In genomic region chr12:93571360-93571853, GRCh38 we compare ENCODE assay signal across 1 cellular context.
TF ChIP-seq lines count a peak whose summit lies in the region.

No MANE protein-coding gene starts in this region.

TF ChIP-seq in HEK293, 187 proteins besides CTCF, POLR2A, EP300 and RAD21 (continued from another document and continues in another):
- TF ChIP-seq, protein P1, sequence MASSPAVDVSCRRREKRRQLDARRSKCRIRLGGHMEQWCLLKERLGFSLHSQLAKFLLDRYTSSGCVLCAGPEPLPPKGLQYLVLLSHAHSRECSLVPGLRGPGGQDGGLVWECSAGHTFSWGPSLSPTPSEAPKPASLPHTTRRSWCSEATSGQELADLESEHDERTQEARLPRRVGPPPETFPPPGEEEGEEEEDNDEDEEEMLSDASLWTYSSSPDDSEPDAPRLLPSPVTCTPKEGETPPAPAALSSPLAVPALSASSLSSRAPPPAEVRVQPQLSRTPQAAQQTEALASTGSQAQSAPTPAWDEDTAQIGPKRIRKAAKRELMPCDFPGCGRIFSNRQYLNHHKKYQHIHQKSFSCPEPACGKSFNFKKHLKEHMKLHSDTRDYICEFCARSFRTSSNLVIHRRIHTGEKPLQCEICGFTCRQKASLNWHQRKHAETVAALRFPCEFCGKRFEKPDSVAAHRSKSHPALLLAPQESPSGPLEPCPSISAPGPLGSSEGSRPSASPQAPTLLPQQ (tag by site-specific recombination; IDR thresholded peaks at IDR 0.05), result no peak; the same call in 1 of the 2 replicates
- TF ChIP-seq, protein P2, sequence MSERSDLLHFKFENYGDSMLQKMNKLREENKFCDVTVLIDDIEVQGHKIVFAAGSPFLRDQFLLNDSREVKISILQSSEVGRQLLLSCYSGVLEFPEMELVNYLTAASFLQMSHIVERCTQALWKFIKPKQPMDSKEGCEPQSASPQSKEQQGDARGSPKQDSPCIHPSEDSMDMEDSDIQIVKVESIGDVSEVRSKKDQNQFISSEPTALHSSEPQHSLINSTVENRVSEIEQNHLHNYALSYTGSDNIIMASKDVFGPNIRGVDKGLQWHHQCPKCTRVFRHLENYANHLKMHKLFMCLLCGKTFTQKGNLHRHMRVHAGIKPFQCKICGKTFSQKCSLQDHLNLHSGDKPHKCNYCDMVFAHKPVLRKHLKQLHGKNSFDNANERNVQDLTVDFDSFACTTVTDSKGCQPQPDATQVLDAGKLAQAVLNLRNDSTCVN (tag by site-specific recombination; optimal IDR thresholded peaks at IDR 0.05), result no peak
- no peak for TF ChIP-seq ZNF404 (tag by site-specific recombination; IDR thresholded peaks at IDR 0.05)
- peak; percentile 73 for TF ChIP-seq PRDM10 (tag by site-specific recombination; IDR thresholded peaks at IDR 0.05)
- no peak for TF ChIP-seq HOXA7 (CRISPR knock-in tag; IDR thresholded peaks at IDR 0.05; ENCODE audit: borderline replicate concordance)
- no peak for TF ChIP-seq ZNF292 (tag by site-specific recombination; IDR thresholded peaks at IDR 0.05; ENCODE audit: borderline replicate concordance, low read depth)
- no peak for TF ChIP-seq ZNF132 (tag by site-specific recombination; IDR thresholded peaks at IDR 0.05; ENCODE audit: borderline replicate concordance)
- TF ChIP-seq ZFP69B (tag by site-specific recombination; IDR thresholded peaks at IDR 0.05), result no peak
- TF ChIP-seq ZNF830 (tag by site-specific recombination; IDR thresholded peaks at IDR 0.05; ENCODE audit: low read depth), result no peak
- TF ChIP-seq ZNF248 (tag by site-specific recombination; IDR thresholded peaks at IDR 0.05), result no peak
- TF ChIP-seq ZNF302 (tag by site-specific recombination; IDR thresholded peaks at IDR 0.05; ENCODE audit: low read depth), result no peak
- TF ChIP-seq SETDB1 (IDR thresholded peaks at IDR 0.05; ENCODE audit: insufficient read length, low read length), result no peak
- TF ChIP-seq ZNF623 (tag by site-specific recombination; IDR thresholded peaks at IDR 0.05), result no peak
- TF ChIP-seq TCF7L2 (IDR thresholded peaks at IDR 0.05; ENCODE audit: borderline replicate concordance, low read depth, low read length), result no peak
- TF ChIP-seq ZNF621 (tag by site-specific recombination; IDR thresholded peaks at IDR 0.05), result no peak
- TF ChIP-seq ZNF114 (tag by site-specific recombination; IDR thresholded peaks at IDR 0.05), result no peak
- TF ChIP-seq ZNF571 (tag by site-specific recombination; IDR thresholded peaks at IDR 0.05), result no peak
- no peak for TF ChIP-seq ZNF585B (tag by site-specific recombination; IDR thresholded peaks at IDR 0.05)
- TF ChIP-seq ZSCAN5A (tag by site-specific recombination; IDR thresholded peaks at IDR 0.05), result no peak
- TF ChIP-seq MZF1 (tag by site-specific recombination; IDR thresholded peaks at IDR 0.05; ENCODE audit: borderline replicate concordance), result no peak
- TF ChIP-seq ZBTB8A (tag by site-specific recombination; IDR thresholded peaks at IDR 0.05), result no peak
- no peak for TF ChIP-seq ZNF529 (tag by site-specific recombination; IDR thresholded peaks at IDR 0.05; ENCODE audit: insufficient replicate concordance)
- TF ChIP-seq ZNF239 (tag by site-specific recombination; IDR thresholded peaks at IDR 0.05), result no peak
- TF ChIP-seq ZNF561 (tag by site-specific recombination; IDR thresholded peaks at IDR 0.05; ENCODE audit: borderline replicate concordance), result no peak
- peak; percentile 82 for TF ChIP-seq KLF16 (tag by site-specific recombination; IDR thresholded peaks at IDR 0.05)
- TF ChIP-seq KLF9 (tag by site-specific recombination; IDR thresholded peaks at IDR 0.05; ENCODE audit: low read depth), result peak; percentile 58; the same call in 1 of the 2 replicates
- TF ChIP-seq ZNF324 (tag by site-specific recombination; IDR thresholded peaks at IDR 0.05), result no peak; the same call in 1 of the 2 replicates
- TF ChIP-seq ZSCAN23 (tag by site-specific recombination; IDR thresholded peaks at IDR 0.05), result peak; percentile 37; the same call in 1 of the 2 replicates
- TF ChIP-seq ZNF155 (tag by site-specific recombination; IDR thresholded peaks at IDR 0.05), result no peak
- TF ChIP-seq KLF17 (tag by site-specific recombination; IDR thresholded peaks at IDR 0.05), result peak; percentile 20; the same call in 1 of the 2 replicates
- no peak for TF ChIP-seq HOXC10 (CRISPR knock-in tag; IDR thresholded peaks at IDR 0.05)
- TF ChIP-seq ZNF423 (tag by site-specific recombination; IDR thresholded peaks at IDR 0.05), result peak; percentile 74
- no peak for TF ChIP-seq ZNF175 (tag by site-specific recombination; IDR thresholded peaks at IDR 0.05)
- TF ChIP-seq, protein P3, sequence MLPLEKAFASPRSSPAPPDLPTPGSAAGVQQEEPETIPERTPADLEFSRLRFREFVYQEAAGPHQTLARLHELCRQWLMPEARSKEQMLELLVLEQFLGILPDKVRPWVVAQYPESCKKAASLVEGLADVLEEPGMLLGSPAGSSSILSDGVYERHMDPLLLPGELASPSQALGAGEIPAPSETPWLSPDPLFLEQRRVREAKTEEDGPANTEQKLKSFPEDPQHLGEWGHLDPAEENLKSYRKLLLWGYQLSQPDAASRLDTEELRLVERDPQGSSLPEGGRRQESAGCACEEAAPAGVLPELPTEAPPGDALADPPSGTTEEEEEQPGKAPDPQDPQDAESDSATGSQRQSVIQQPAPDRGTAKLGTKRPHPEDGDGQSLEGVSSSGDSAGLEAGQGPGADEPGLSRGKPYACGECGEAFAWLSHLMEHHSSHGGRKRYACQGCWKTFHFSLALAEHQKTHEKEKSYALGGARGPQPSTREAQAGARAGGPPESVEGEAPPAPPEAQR (tag by site-specific recombination; IDR thresholded peaks at IDR 0.05), result no peak
- TF ChIP-seq ZNF37A (tag by site-specific recombination; IDR thresholded peaks at IDR 0.05), result no peak
- TF ChIP-seq ZBTB10 (tag by site-specific recombination; IDR thresholded peaks at IDR 0.05), result peak; percentile 30; the same call in 1 of the 2 replicates
- TF ChIP-seq ZNF335 (tag by site-specific recombination; conservative IDR thresholded peaks at IDR 0.05), result peak; percentile 54
- TF ChIP-seq, protein P4, sequence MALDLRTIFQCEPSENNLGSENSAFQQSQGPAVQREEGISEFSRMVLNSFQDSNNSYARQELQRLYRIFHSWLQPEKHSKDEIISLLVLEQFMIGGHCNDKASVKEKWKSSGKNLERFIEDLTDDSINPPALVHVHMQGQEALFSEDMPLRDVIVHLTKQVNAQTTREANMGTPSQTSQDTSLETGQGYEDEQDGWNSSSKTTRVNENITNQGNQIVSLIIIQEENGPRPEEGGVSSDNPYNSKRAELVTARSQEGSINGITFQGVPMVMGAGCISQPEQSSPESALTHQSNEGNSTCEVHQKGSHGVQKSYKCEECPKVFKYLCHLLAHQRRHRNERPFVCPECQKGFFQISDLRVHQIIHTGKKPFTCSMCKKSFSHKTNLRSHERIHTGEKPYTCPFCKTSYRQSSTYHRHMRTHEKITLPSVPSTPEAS (tag by site-specific recombination; IDR thresholded peaks at IDR 0.05), result no peak
- no peak for TF ChIP-seq ZNF416 (tag by site-specific recombination; IDR thresholded peaks at IDR 0.05)
- no peak for TF ChIP-seq ZNF23 (tag by site-specific recombination; IDR thresholded peaks at IDR 0.05; ENCODE audit: borderline replicate concordance)
- no peak for TF ChIP-seq ZNF48 (tag by site-specific recombination; IDR thresholded peaks at IDR 0.05)
- TF ChIP-seq ZNF146 (tag by site-specific recombination; IDR thresholded peaks at IDR 0.05), result no peak
- TF ChIP-seq, protein P5, sequence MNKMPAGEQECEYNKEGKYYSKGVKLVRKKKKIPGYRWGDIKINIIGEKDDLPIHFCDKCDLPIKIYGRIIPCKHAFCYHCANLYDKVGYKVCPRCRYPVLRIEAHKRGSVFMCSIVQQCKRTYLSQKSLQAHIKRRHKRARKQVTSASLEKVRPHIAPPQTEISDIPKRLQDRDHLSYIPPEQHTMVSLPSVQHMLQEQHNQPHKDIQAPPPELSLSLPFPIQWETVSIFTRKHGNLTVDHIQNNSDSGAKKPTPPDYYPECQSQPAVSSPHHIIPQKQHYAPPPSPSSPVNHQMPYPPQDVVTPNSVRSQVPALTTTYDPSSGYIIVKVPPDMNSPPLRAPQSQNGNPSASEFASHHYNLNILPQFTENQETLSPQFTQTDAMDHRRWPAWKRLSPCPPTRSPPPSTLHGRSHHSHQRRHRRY (tag by site-specific recombination; IDR thresholded peaks at IDR 0.05), result no peak
- TF ChIP-seq ZNF660 (tag by site-specific recombination; IDR thresholded peaks at IDR 0.05), result no peak
- no peak for TF ChIP-seq ZNF214 (tag by site-specific recombination; IDR thresholded peaks at IDR 0.05; ENCODE audit: borderline replicate concordance)
- TF ChIP-seq ZNF311 (tag by site-specific recombination; IDR thresholded peaks at IDR 0.05; ENCODE audit: borderline replicate concordance), result no peak
- TF ChIP-seq ZNF426 (tag by site-specific recombination; IDR thresholded peaks at IDR 0.05), result no peak
- TF ChIP-seq ZNF514 (tag by site-specific recombination; IDR thresholded peaks at IDR 0.05), result no peak
- TF ChIP-seq ZNF629 (tag by site-specific recombination; IDR thresholded peaks at IDR 0.05), result no peak
- no peak for TF ChIP-seq ZNF776 (tag by site-specific recombination; IDR thresholded peaks at IDR 0.05; ENCODE audit: borderline replicate concordance)
- no peak for TF ChIP-seq BCL11B (tag by site-specific recombination; IDR thresholded peaks at IDR 0.05; ENCODE audit: low read depth)
- TF ChIP-seq ZNF140 (tag by site-specific recombination; IDR thresholded peaks at IDR 0.05), result no peak
- TF ChIP-seq ZNF510 (tag by site-specific recombination; IDR thresholded peaks at IDR 0.05; ENCODE audit: insufficient replicate concordance), result no peak
- TF ChIP-seq, protein P6, sequence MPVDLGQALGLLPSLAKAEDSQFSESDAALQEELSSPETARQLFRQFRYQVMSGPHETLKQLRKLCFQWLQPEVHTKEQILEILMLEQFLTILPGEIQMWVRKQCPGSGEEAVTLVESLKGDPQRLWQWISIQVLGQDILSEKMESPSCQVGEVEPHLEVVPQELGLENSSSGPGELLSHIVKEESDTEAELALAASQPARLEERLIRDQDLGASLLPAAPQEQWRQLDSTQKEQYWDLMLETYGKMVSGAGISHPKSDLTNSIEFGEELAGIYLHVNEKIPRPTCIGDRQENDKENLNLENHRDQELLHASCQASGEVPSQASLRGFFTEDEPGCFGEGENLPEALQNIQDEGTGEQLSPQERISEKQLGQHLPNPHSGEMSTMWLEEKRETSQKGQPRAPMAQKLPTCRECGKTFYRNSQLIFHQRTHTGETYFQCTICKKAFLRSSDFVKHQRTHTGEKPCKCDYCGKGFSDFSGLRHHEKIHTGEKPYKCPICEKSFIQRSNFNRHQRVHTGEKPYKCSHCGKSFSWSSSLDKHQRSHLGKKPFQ (tag by site-specific recombination; IDR thresholded peaks at IDR 0.05), result no peak
